ENCODE assay signal across 8 cellular contexts in the genomic region with DNA sequence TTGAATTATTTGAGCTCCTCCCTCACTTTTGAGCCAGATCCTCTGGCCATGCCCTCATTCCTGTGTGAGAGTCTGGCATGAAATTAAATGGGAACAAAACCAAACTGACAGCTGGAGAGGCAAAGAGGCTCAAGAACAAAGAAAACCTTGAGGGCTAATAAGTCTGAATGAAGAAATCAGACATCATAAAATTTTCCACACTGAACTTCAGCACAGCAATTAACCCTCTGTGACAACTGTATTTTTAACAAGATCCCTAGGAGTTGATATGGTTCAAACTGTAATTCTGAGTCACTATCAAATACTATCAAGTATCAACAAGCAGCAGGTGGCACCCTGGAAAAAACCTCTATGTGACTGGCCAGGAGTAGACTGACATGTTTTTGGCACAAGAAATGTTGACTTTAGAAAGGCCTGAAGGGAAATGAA.
DNase-seq lines count a peak whose midpoint lies in the region; ATAC-seq, FAIRE-seq and TF ChIP-seq lines count a peak whose summit lies in the region.

No MANE protein-coding gene starts in this region.

- H3K36me3 Mint-ChIP-seq in CD4-positive, alpha-beta T cell (ENCODE audit: low read depth): peaks cover 80% of the 10 kb centered on the region

- no peak for TF ChIP-seq EP300 in gastroesophageal sphincter (IDR thresholded peaks at IDR 0.05)

- TF ChIP-seq POLR2A in gastroesophageal sphincter (IDR thresholded peaks at IDR 0.05): no peak

- no peaks in the 10 kb centered on the region for H3K27me3 Mint-ChIP-seq in CD4-positive, alpha-beta T cell

- DNase-seq in HTR-8/SVneo (ENCODE audit: insufficient read length, low spot score) (peak; percentile 26), SHP77 treated with DMSO at 0.1 percent for 48 hours (lab: John Stamatoyannopoulos, UW) (peak; percentile 86), small intestine (peak; percentile 78), head of caudate nucleus (no peak)
- DNase-seq in CD4-positive, alpha-beta T cell: no peak
- DNase-seq in stimulated activated CD8-positive, alpha-beta memory T cell treated with anti-CD3 and anti-CD28 coated beads, Interleukin-4, amount 100 ng/mL, for 48 hours: no peak

- H3K27ac Mint-ChIP-seq in CD4-positive, alpha-beta T cell: no peak overlapping the region

- H3K4me3 ChIP-seq in gastroesophageal sphincter (no peak overlapping the region), small intestine (ENCODE audit: low read depth in 1 of 2, low read length in 2 of 2) (no peak overlapping the region)

- POLR2A ChIA-PET in CD4-positive, alpha-beta T cell (lab: Charles Lee): no interaction called here

- intact Hi-C loops in CD4-positive, alpha-beta T cell (cut with DNase I, micrococcal nuclease): no loop called here
- intact Hi-C loops in head of caudate nucleus (cut with DNase I): no loop called here

- no peaks in the 10 kb centered on the region for H3K9me3 ChIP-seq in gastroesophageal sphincter
- no peaks in the 10 kb centered on the region for H3K9me3 ChIP-seq in small intestine (ENCODE audit: control insufficient read depth, low read depth)
- no peaks in the 10 kb centered on the region for H3K9me3 ChIP-seq in CD4-positive, alpha-beta T cell (ENCODE audit: control insufficient read depth, low read length)

- FAIRE-seq in HTR-8/SVneo (lab: Jason Lieb, UNC) (no peak), small intestine (lab: Jason Lieb, UNC) (no peak)

- H3K4me1 ChIP-seq in gastroesophageal sphincter (peaks cover 0 to 23% (median 9%) of the 10 kb centered on the region in 3 donors), small intestine (ENCODE audit: control insufficient read depth in 2 of 2, insufficient read depth in 1 of 2, low read depth in 1 of 2, low read length in 1 of 2) (peaks cover 3% of the 10 kb centered on the region in 2 donors)

- H3K9me3 Mint-ChIP-seq in CD4-positive, alpha-beta T cell: no peaks in the 10 kb centered on the region

- H3K4me3 Mint-ChIP-seq in CD4-positive, alpha-beta T cell: no peak overlapping the region

- H3K27me3 ChIP-seq in gastroesophageal sphincter: no peaks in the 10 kb centered on the region
- no peaks in the 10 kb centered on the region for H3K27me3 ChIP-seq in small intestine (ENCODE audit: control insufficient read depth in 2 of 2, insufficient read depth in 2 of 2, low read length in 2 of 2)
- H3K27me3 ChIP-seq in CD4-positive, alpha-beta T cell (ENCODE audit: control insufficient read depth, insufficient read depth, low read length): no peaks in the 10 kb centered on the region

- H3K27ac ChIP-seq in gastroesophageal sphincter (peak overlapping the region in 2 of 4 donors; percentile 28 to 45), small intestine (ENCODE audit: low read depth in 1 of 2, low read length in 1 of 2) (no peak overlapping the region)
- no peak overlapping the region for H3K27ac ChIP-seq in CD4-positive, alpha-beta T cell (ENCODE audit: low read depth, low read length)

- peaks cover 0 to 57% of the 10 kb centered on the region in 2 donors for H3K36me3 ChIP-seq in gastroesophageal sphincter
- peaks cover 2 to 6% of the 10 kb centered on the region in 2 donors for H3K36me3 ChIP-seq in small intestine (ENCODE audit: control insufficient read depth in 2 of 2, insufficient read depth in 2 of 2, low read length in 2 of 2)

- CTCF ChIA-PET in CD4-positive, alpha-beta T cell (lab: Charles Lee): no interaction called here

- H3K4me1 Mint-ChIP-seq in CD4-positive, alpha-beta T cell (ENCODE audit: low read depth): peaks cover 56% of the 10 kb centered on the region

- no peak for TF ChIP-seq CTCF in gastroesophageal sphincter (IDR thresholded peaks at IDR 0.05)
- TF ChIP-seq CTCF in CD4-positive, alpha-beta T cell (IDR thresholded peaks at IDR 0.05): no peak

- ATAC-seq in gastroesophageal sphincter: peak; percentile 74
- ATAC-seq in CD4-positive, alpha-beta T cell (ENCODE audit: poor library complexity): no peak
- ATAC-seq in HG02981 (IDR thresholded peaks at IDR 0.05; ENCODE audit: unreplicated experiment): no peak

Comparison
In these comparisons a context has a peak if more than half of its experiments do, and no peak if none do; other contexts are left out.
1. DNase-seq: peak in HTR-8/SVneo (single experiment), SHP77 treated with DMSO at 0.1 percent for 48 hours (single experiment) and small intestine (single experiment); none in CD4-positive, alpha-beta T cell (0 of 10), head of caudate nucleus (0 of 42) and stimulated activated CD8-positive, alpha-beta memory T cell treated with anti-CD3 and anti-CD28 coated beads, Interleukin-4, amount 100 ng/mL, for 48 hours (single experiment).